ENCODE assay signal across 23 cellular contexts in genomic region chr2:223487447-223487846, GRCh38.
DNase-seq lines count a peak whose midpoint lies in the region; ATAC-seq and TF ChIP-seq lines count a peak whose summit lies in the region.
"Had no signal": no experiment of that assay in that cellular context is flagged by ENCODE, and none has a peak within 500 bp of the region (broad histone marks: within the 10 kb centered on the region; RNA-seq: fewer than 3 reads in every experiment).

No MANE protein-coding gene starts in this region.

- H3K27ac ChIP-seq in A673 (ENCODE audit: low read depth, low read length, poor library complexity, severe bottlenecking) (no peak overlapping the region), mesenchymal stem cell (ENCODE audit: low read length, poor library complexity, severe bottlenecking) (no peak overlapping the region)
- H3K27ac ChIP-seq: KMS-11, PC-9, RWPE1 had no signal

- H3K4ac ChIP-seq in mesenchymal stem cell (ENCODE audit: low read depth in 1 of 2, low read length in 2 of 2) = no peak overlapping the region

- peaks cover 5% of the 10 kb centered on the region for H3K9me3 ChIP-seq in A673 (ENCODE audit: low read depth, low read length, poor library complexity, severe bottlenecking)
- peaks cover 6% of the 10 kb centered on the region for H3K9me3 ChIP-seq in Loucy (ENCODE audit: insufficient read depth, low read depth, low read length)
- no peaks in the 10 kb centered on the region for H3K9me3 ChIP-seq in mesenchymal stem cell (ENCODE audit: control insufficient read depth, low read length)

- H4K20me1 ChIP-seq in Loucy (ENCODE audit: insufficient read depth, low read length, poor library complexity, severe bottlenecking) = no peaks in the 10 kb centered on the region

- peak; percentile 80 for DNase-seq in A673 (ENCODE audit: low spot score)
- DNase-seq in mesenchymal stem cell = peak; percentile 40
- no peak for DNase-seq in hypothalamus (lab: John Stamatoyannopoulos, UW)
- DNase-seq in NCI-H510A (lab: John Stamatoyannopoulos, UW) = no peak
- no peak for DNase-seq in activated CD8-positive, alpha-beta T cell treated with anti-CD3 and anti-CD28 coated beads, Interleukin-2, amount 10 ng/mL, durations not matched to agents 7 days and 5 days
- DNase-seq: 8988T; Caco-2; CD4-positive, alpha-beta memory T cell; DND-41; H9; NCI-H1694 treated with DMSO at 0.1 percent for 48 hours; NCI-H2081 treated with DMSO at 0.1 percent for 48 hours; NCI-H2171 treated with DMSO at 0.1 percent for 48 hours; NCI-H526; PC-9; SHP77 treated with DMSO at 0.1 percent for 48 hours; T-helper 1 cell had no signal

- H2BK5ac ChIP-seq in mesenchymal stem cell (ENCODE audit: low read depth, low read length, poor library complexity, severe bottlenecking) = no peak overlapping the region

- H3K36me3 ChIP-seq in A673 (ENCODE audit: insufficient read depth, low read length, poor library complexity, severe bottlenecking) = no peaks in the 10 kb centered on the region
- H3K36me3 ChIP-seq in Loucy (ENCODE audit: insufficient read depth, low read length) = peaks cover 5% of the 10 kb centered on the region; the same call in 1 of the 2 replicates
- H3K36me3 ChIP-seq in mesenchymal stem cell (ENCODE audit: control insufficient read depth in 1 of 2, insufficient read depth in 2 of 2, low read depth in 1 of 2, low read length in 2 of 2) = no peaks in the 10 kb centered on the region

- H3K79me1 ChIP-seq in mesenchymal stem cell (replicated peaks; ENCODE audit: low read length, poor library complexity, severe bottlenecking) = no peaks in the 10 kb centered on the region

- H2BK15ac ChIP-seq in mesenchymal stem cell (ENCODE audit: low read depth, poor library complexity, severe bottlenecking) = no peak overlapping the region

- no peak overlapping the region for H2BK120ac ChIP-seq in mesenchymal stem cell (ENCODE audit: low read depth, low read length)

- H3K18ac ChIP-seq in mesenchymal stem cell (ENCODE audit: low read depth in 1 of 2, low read length in 2 of 2) = no peak overlapping the region

- H3K27ac Mint-ChIP-seq in activated T-helper 17 cell treated with anti-CD3 and anti-CD28 coated beads, Interleukin-2, amount 50 U/mL, for 72 hours = no peak overlapping the region
- no peak overlapping the region for H3K27ac Mint-ChIP-seq in activated CD8-positive, alpha-beta T cell treated with anti-CD3 and anti-CD28 coated beads, Interleukin-2, amount 10 ng/mL, durations not matched to agents 7 days and 5 days
- H3K27ac Mint-ChIP-seq: CD4-positive, alpha-beta memory T cell; H9 had no signal

- H3K14ac ChIP-seq in mesenchymal stem cell (ENCODE audit: low read length in 2 of 2) = no peak overlapping the region

- H3K4me3 Mint-ChIP-seq in activated T-helper 17 cell treated with anti-CD3 and anti-CD28 coated beads, Interleukin-2, amount 50 U/mL, for 72 hours = no peak overlapping the region
- H3K4me3 Mint-ChIP-seq in activated CD8-positive, alpha-beta T cell treated with anti-CD3 and anti-CD28 coated beads, Interleukin-2, amount 10 ng/mL, durations not matched to agents 7 days and 5 days = no peak overlapping the region
- H3K4me3 Mint-ChIP-seq: CD4-positive, alpha-beta memory T cell; H9 had no signal

- intact Hi-C loops in A673 (cut with micrococcal nuclease; ENCODE audit: unreplicated experiment) = loop anchor here (5.0 kb wide), 1 partner anchor 100 kb away; no protein-coding TSS in a partner anchor

- POLR2A ChIA-PET in A673 (lab: Charles Lee; ENCODE audit: low non-redundant PET) = no interaction called here
- POLR2A ChIA-PET in activated CD8-positive, alpha-beta T cell treated with anti-CD3 and anti-CD28 coated beads, Interleukin-2, amount 10 ng/mL, durations not matched to agents 7 days and 5 days (lab: Charles Lee) = no interaction called here

- no peak overlapping the region for H4K8ac ChIP-seq in mesenchymal stem cell (ENCODE audit: low read length)

- peaks cover 3% of the 10 kb centered on the region for H3K9me3 Mint-ChIP-seq in activated T-helper 17 cell treated with anti-CD3 and anti-CD28 coated beads, Interleukin-2, amount 50 U/mL, for 72 hours
- no peaks in the 10 kb centered on the region for H3K9me3 Mint-ChIP-seq in activated CD8-positive, alpha-beta T cell treated with anti-CD3 and anti-CD28 coated beads, Interleukin-2, amount 10 ng/mL, durations not matched to agents 7 days and 5 days (ENCODE audit: insufficient read depth)

- H2AFZ ChIP-seq in Loucy (ENCODE audit: low read length) = no peak overlapping the region
- H2AFZ ChIP-seq in mesenchymal stem cell (ENCODE audit: low read depth, low read length) = no peak overlapping the region
- H2AFZ ChIP-seq: PC-9 had no signal

- H2AK5ac ChIP-seq in mesenchymal stem cell (ENCODE audit: low read length, severe bottlenecking) = no peak overlapping the region

- no peak overlapping the region for H4K91ac ChIP-seq in mesenchymal stem cell (ENCODE audit: low read length)

- no TSS peak for BruUV-seq in A673 (replicated peaks; lab: Mats Ljungman, UMichigan)

- H3K4me3 ChIP-seq in A673 (ENCODE audit: low read depth, low read length, poor library complexity, severe bottlenecking) (no peak overlapping the region), Loucy (ENCODE audit: low read length, poor library complexity, severe bottlenecking) (peak overlapping the region; percentile 43), mesenchymal stem cell (ENCODE audit: insufficient read depth in 1 of 2, low read depth in 1 of 2, low read length in 2 of 2) (no peak overlapping the region)
- H3K4me3 ChIP-seq: GM12878, PC-9 had no signal

- H3K4me1 ChIP-seq in A673 (ENCODE audit: insufficient read depth, low read length, poor library complexity, severe bottlenecking) = peaks cover 42% of the 10 kb centered on the region
- H3K4me1 ChIP-seq in Loucy (ENCODE audit: insufficient read depth, low read length, poor library complexity, severe bottlenecking) = peaks cover 61% of the 10 kb centered on the region
- H3K4me1 ChIP-seq in mesenchymal stem cell (ENCODE audit: control insufficient read depth, insufficient read depth, low read depth, low read length) = no peaks in the 10 kb centered on the region
- H3K4me1 ChIP-seq: Caco-2 had no signal

- CTCF ChIA-PET in A673 (lab: Charles Lee) = no interaction called here
- CTCF ChIA-PET in activated CD8-positive, alpha-beta T cell treated with anti-CD3 and anti-CD28 coated beads, Interleukin-2, amount 10 ng/mL, durations not matched to agents 7 days and 5 days (lab: Charles Lee) = no interaction called here

- peak overlapping the region; percentile 64 for H3K4me2 ChIP-seq in Loucy (ENCODE audit: low read depth, low read length, poor library complexity, severe bottlenecking)
- H3K4me2 ChIP-seq in mesenchymal stem cell (ENCODE audit: low read length, poor library complexity, severe bottlenecking) = no peak overlapping the region
- H3K4me2 ChIP-seq: KMS-11, PC-9 had no signal

- no peaks in the 10 kb centered on the region for H3K79me2 ChIP-seq in Loucy (ENCODE audit: insufficient read depth, low read length)

- H3K27me3 ChIP-seq in A673 (replicated peaks; ENCODE audit: insufficient read depth, low read depth, low read length, poor library complexity) = no peaks in the 10 kb centered on the region
- H3K27me3 ChIP-seq in Loucy (ENCODE audit: insufficient read depth, low read length, poor library complexity, severe bottlenecking) = no peaks in the 10 kb centered on the region
- no peaks in the 10 kb centered on the region for H3K27me3 ChIP-seq in mesenchymal stem cell (ENCODE audit: control insufficient read depth in 1 of 2, insufficient read depth in 1 of 2, low read length in 2 of 2)

- H2BK12ac ChIP-seq in mesenchymal stem cell (ENCODE audit: low read length in 2 of 2) = no peak overlapping the region

- ATAC-seq in SK-N-SH treated with all-trans-retinoic acid at 6 μM for 48 hours = peak; percentile 62
- ATAC-seq in activated T-helper 17 cell treated with anti-CD3 and anti-CD28 coated beads, Interleukin-2, amount 50 U/mL, for 72 hours (replicated peaks) = no peak
- ATAC-seq in activated CD8-positive, alpha-beta T cell treated with anti-CD3 and anti-CD28 coated beads, Interleukin-2, amount 10 ng/mL, durations not matched to agents 7 days and 5 days = no peak
- ATAC-seq: GM12878 had no signal

- H3K9ac ChIP-seq in Loucy (ENCODE audit: low read depth, low read length, poor library complexity, severe bottlenecking) (peak overlapping the region; percentile 53), mesenchymal stem cell (ENCODE audit: low read length) (no peak overlapping the region)
- H3K9ac ChIP-seq: KMS-11 had no signal

- no peaks in the 10 kb centered on the region for H3K9me2 ChIP-seq in Loucy (replicated peaks; ENCODE audit: low read depth, low read length)

- TF ChIP-seq CTCF in A673 (conservative IDR thresholded peaks at IDR 0.05; ENCODE audit: low read depth, low read length) (no peak), Loucy (conservative IDR thresholded peaks at IDR 0.05; ENCODE audit: low read length) (no peak)

- H3K23ac ChIP-seq in mesenchymal stem cell (ENCODE audit: low read length in 2 of 2) = no peak overlapping the region

- H3K27me3 Mint-ChIP-seq in activated T-helper 17 cell treated with anti-CD3 and anti-CD28 coated beads, Interleukin-2, amount 50 U/mL, for 72 hours = no peaks in the 10 kb centered on the region
- H3K27me3 Mint-ChIP-seq in activated CD8-positive, alpha-beta T cell treated with anti-CD3 and anti-CD28 coated beads, Interleukin-2, amount 10 ng/mL, durations not matched to agents 7 days and 5 days (ENCODE audit: low read depth) = no peaks in the 10 kb centered on the region

- H3K4me1 Mint-ChIP-seq in activated T-helper 17 cell treated with anti-CD3 and anti-CD28 coated beads, Interleukin-2, amount 50 U/mL, for 72 hours = no peaks in the 10 kb centered on the region
- H3K4me1 Mint-ChIP-seq in activated CD8-positive, alpha-beta T cell treated with anti-CD3 and anti-CD28 coated beads, Interleukin-2, amount 10 ng/mL, durations not matched to agents 7 days and 5 days (ENCODE audit: low read depth) = no peaks in the 10 kb centered on the region
- H3K4me1 Mint-ChIP-seq: CD4-positive, alpha-beta memory T cell had no signal

- WGBS in mesenchymal stem cell = 50% methylated on average over 1 of the region's 1 CpG

- H3K36me3 Mint-ChIP-seq in activated T-helper 17 cell treated with anti-CD3 and anti-CD28 coated beads, Interleukin-2, amount 50 U/mL, for 72 hours (ENCODE audit: low read depth) = no peaks in the 10 kb centered on the region
- no peaks in the 10 kb centered on the region for H3K36me3 Mint-ChIP-seq in activated CD8-positive, alpha-beta T cell treated with anti-CD3 and anti-CD28 coated beads, Interleukin-2, amount 10 ng/mL, durations not matched to agents 7 days and 5 days (ENCODE audit: low read depth)
- H3K36me3 Mint-ChIP-seq: CD4-positive, alpha-beta memory T cell had no signal

- peaks cover 17% of the 10 kb centered on the region for H3F3A ChIP-seq in Loucy (ENCODE audit: low read depth)

TF ChIP-seq in SK-N-SH treated with all-trans-retinoic acid at 6 μM for 48 hours, 23 proteins besides CTCF, POLR2A, EP300 and RAD21 (continues in another document):
- TF ChIP-seq ZFP30 (CRISPR knock-in tag; IDR thresholded peaks at IDR 0.05) (no peak), SNAI2 (CRISPR knock-in tag; IDR thresholded peaks at IDR 0.05) (0 out of 2 replicates have a peak, but pooled peaks have one; percentile 48), TCF4 (CRISPR knock-in tag; IDR thresholded peaks at IDR 0.05; ENCODE audit: borderline replicate concordance) (peak; percentile 92), ZNF565 (CRISPR knock-in tag; conservative IDR thresholded peaks at IDR 0.05; ENCODE audit: low read depth) (0 out of 2 replicates have a peak, but pooled peaks have one; percentile 36)

Comparison
In these comparisons a context has a peak if more than half of its experiments do, and no peak if none do; other contexts are left out.
1. DNase-seq: peak in A673 (single experiment) and mesenchymal stem cell (single experiment); none in hypothalamus (0 of 51), NCI-H510A (single experiment) and activated CD8-positive, alpha-beta T cell treated with anti-CD3 and anti-CD28 coated beads, Interleukin-2, amount 10 ng/mL, durations not matched to agents 7 days and 5 days (single experiment).